In genomic region chr4:16483540-16483939, GRCh38 we compare ENCODE assay signal across 6 cellular contexts.
"Had no signal": no experiment of that assay in that cellular context is flagged by ENCODE, and none has a peak within 500 bp of the region (broad histone marks: within the 10 kb centered on the region; RNA-seq: fewer than 3 reads in every experiment).

No MANE protein-coding gene starts in this region.

- H3K27me3 Mint-ChIP-seq: IgD-negative memory B cell had no signal

- H3K4me3 ChIP-seq: K562 had no signal

- ATAC-seq: HepG2, K562 had no signal

- H3K36me3 Mint-ChIP-seq: IgD-negative memory B cell had no signal

- H3K27ac ChIP-seq: HL-60 had no signal

- H3K4me3 Mint-ChIP-seq: IgD-negative memory B cell had no signal

- H3K27ac Mint-ChIP-seq: IgD-negative memory B cell had no signal

- DNase-seq: IMR-90, KBM-7 had no signal

- H3K4me1 Mint-ChIP-seq: IgD-negative memory B cell had no signal
